1 cellular context compared by ENCODE assay signal in genomic region chr1:94417962-94418663, GRCh38.
TF ChIP-seq lines count a peak whose summit lies in the region.

Gene ABCD3 (plus strand): TSS chr1:94418389. CDS start chr1:94418479, 90 bp downstream.

TF ChIP-seq in HepG2, 621 proteins besides CTCF, POLR2A, EP300 and RAD21 (continued from another document and continues in another):
- TF ChIP-seq NR1H2 (CRISPR knock-in tag; IDR thresholded peaks at IDR 0.05; ENCODE audit: borderline replicate concordance, low read depth) (0 out of 2 replicates have a peak, but pooled peaks have one; percentile 60), ATM (IDR thresholded peaks at IDR 0.05; ENCODE audit: borderline replicate concordance) (no peak), KDM3A (CRISPR knock-in tag; IDR thresholded peaks at IDR 0.05; ENCODE audit: low read depth) (no peak), ZNF660 (CRISPR knock-in tag; IDR thresholded peaks at IDR 0.05; ENCODE audit: borderline replicate concordance, low read depth) (peak; percentile 39; the same call in 1 of the 2 replicates), EZH2 (conservative IDR thresholded peaks at IDR 0.05; ENCODE audit: low read depth, low read length) (no peak), ZNF326 (CRISPR knock-in tag; IDR thresholded peaks at IDR 0.05; ENCODE audit: borderline replicate concordance) (0 out of 2 replicates have a peak, but pooled peaks have one; percentile 19), FOXP1 (IDR thresholded peaks at IDR 0.05) (no peak), FOXP1 (CRISPR knock-in tag; IDR thresholded peaks at IDR 0.05) (peak; percentile 55), ZFY (CRISPR knock-in tag; IDR thresholded peaks at IDR 0.05) (peak; percentile 88), RFXAP (CRISPR knock-in tag; IDR thresholded peaks at IDR 0.05; ENCODE audit: borderline replicate concordance) (peak; percentile 1; the same call in 1 of the 2 replicates), BRCA1 (CRISPR knock-in tag; IDR thresholded peaks at IDR 0.05) (no peak), KLF6 (CRISPR knock-in tag; IDR thresholded peaks at IDR 0.05) (peak; percentile 84), ZFP62 (CRISPR knock-in tag; IDR thresholded peaks at IDR 0.05) (no peak), HOXD1 (CRISPR knock-in tag; IDR thresholded peaks at IDR 0.05) (no peak), DZIP1 (CRISPR knock-in tag; IDR thresholded peaks at IDR 0.05) (peak; percentile 94; the same call in 1 of the 2 replicates), CBFB (CRISPR knock-in tag; IDR thresholded peaks at IDR 0.05) (peak; percentile 67), SALL1 (CRISPR knock-in tag; IDR thresholded peaks at IDR 0.05) (peak; percentile 93), ZFP90 (CRISPR knock-in tag; IDR thresholded peaks at IDR 0.05; ENCODE audit: borderline replicate concordance) (no peak; the same call in none of the 2 replicates), ZNF552 (CRISPR knock-in tag; IDR thresholded peaks at IDR 0.05; ENCODE audit: borderline replicate concordance) (0 out of 2 replicates have a peak, but pooled peaks have one; percentile 59), RCOR2 (CRISPR knock-in tag; IDR thresholded peaks at IDR 0.05) (no peak), ATRX (CRISPR knock-in tag; IDR thresholded peaks at IDR 0.05; ENCODE audit: borderline replicate concordance) (no peak), CEBPB (IDR thresholded peaks at IDR 0.05; ENCODE audit: borderline replicate concordance, low read depth, low read length) (peak; percentile 90), CENPX (CRISPR knock-in tag; IDR thresholded peaks at IDR 0.05) (no peak), KDM5B (CRISPR knock-in tag; IDR thresholded peaks at IDR 0.05; ENCODE audit: borderline replicate concordance) (peak; percentile 88; the same call in 1 of the 2 replicates), ZNF335 (CRISPR knock-in tag; IDR thresholded peaks at IDR 0.05) (0 out of 2 replicates have a peak, but pooled peaks have one; percentile 24), YEATS2 (CRISPR knock-in tag; IDR thresholded peaks at IDR 0.05; ENCODE audit: borderline replicate concordance) (peak; percentile 79), ZNF34 (CRISPR knock-in tag; IDR thresholded peaks at IDR 0.05; ENCODE audit: borderline replicate concordance) (0 out of 2 replicates have a peak, but pooled peaks have one; percentile 22), ZNF281 (CRISPR knock-in tag; IDR thresholded peaks at IDR 0.05; ENCODE audit: borderline replicate concordance) (no peak), MTF2 (CRISPR knock-in tag; IDR thresholded peaks at IDR 0.05; ENCODE audit: borderline replicate concordance) (no peak), ZNF510 (CRISPR knock-in tag; IDR thresholded peaks at IDR 0.05; ENCODE audit: low read depth) (no peak), HOXA9 (CRISPR knock-in tag; IDR thresholded peaks at IDR 0.05; ENCODE audit: borderline replicate concordance) (peak; percentile 86), ZNF737 (CRISPR knock-in tag; IDR thresholded peaks at IDR 0.05; ENCODE audit: borderline replicate concordance) (no peak; the same call in 1 of the 2 replicates), ESRRA (CRISPR knock-in tag; IDR thresholded peaks at IDR 0.05; ENCODE audit: low read depth) (peak; percentile 27; the same call in 1 of the 2 replicates), SATB2 (CRISPR knock-in tag; IDR thresholded peaks at IDR 0.05) (0 out of 2 replicates have a peak, but pooled peaks have one; percentile 55), MBNL3 (CRISPR knock-in tag; conservative IDR thresholded peaks at IDR 0.05) (no peak), SMAD1 (CRISPR knock-in tag; IDR thresholded peaks at IDR 0.05; ENCODE audit: borderline replicate concordance, low read depth) (no peak), ZNF7 (CRISPR knock-in tag; IDR thresholded peaks at IDR 0.05) (no peak), TCF7L2 (IDR thresholded peaks at IDR 0.05; ENCODE audit: low read depth, low read length) (no peak), HMGXB4 (CRISPR knock-in tag; IDR thresholded peaks at IDR 0.05; ENCODE audit: borderline replicate concordance in 1 of 2, low read depth in 1 of 2) (peak; percentile 40 to 79; a peak in 3 of 4 replicates)
- TF ChIP-seq, protein P1, sequence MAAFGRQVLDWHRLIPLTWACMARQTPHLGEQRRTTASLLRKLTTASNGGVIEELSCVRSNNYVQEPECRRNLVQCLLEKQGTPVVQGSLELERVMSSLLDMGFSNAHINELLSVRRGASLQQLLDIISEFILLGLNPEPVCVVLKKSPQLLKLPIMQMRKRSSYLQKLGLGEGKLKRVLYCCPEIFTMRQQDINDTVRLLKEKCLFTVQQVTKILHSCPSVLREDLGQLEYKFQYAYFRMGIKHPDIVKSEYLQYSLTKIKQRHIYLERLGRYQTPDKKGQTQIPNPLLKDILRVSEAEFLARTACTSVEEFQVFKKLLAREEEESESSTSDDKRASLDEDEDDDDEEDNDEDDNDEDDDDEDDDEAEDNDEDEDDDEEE (CRISPR knock-in tag; IDR thresholded peaks at IDR 0.05) = peak; percentile 93
- TF ChIP-seq, protein P2, sequence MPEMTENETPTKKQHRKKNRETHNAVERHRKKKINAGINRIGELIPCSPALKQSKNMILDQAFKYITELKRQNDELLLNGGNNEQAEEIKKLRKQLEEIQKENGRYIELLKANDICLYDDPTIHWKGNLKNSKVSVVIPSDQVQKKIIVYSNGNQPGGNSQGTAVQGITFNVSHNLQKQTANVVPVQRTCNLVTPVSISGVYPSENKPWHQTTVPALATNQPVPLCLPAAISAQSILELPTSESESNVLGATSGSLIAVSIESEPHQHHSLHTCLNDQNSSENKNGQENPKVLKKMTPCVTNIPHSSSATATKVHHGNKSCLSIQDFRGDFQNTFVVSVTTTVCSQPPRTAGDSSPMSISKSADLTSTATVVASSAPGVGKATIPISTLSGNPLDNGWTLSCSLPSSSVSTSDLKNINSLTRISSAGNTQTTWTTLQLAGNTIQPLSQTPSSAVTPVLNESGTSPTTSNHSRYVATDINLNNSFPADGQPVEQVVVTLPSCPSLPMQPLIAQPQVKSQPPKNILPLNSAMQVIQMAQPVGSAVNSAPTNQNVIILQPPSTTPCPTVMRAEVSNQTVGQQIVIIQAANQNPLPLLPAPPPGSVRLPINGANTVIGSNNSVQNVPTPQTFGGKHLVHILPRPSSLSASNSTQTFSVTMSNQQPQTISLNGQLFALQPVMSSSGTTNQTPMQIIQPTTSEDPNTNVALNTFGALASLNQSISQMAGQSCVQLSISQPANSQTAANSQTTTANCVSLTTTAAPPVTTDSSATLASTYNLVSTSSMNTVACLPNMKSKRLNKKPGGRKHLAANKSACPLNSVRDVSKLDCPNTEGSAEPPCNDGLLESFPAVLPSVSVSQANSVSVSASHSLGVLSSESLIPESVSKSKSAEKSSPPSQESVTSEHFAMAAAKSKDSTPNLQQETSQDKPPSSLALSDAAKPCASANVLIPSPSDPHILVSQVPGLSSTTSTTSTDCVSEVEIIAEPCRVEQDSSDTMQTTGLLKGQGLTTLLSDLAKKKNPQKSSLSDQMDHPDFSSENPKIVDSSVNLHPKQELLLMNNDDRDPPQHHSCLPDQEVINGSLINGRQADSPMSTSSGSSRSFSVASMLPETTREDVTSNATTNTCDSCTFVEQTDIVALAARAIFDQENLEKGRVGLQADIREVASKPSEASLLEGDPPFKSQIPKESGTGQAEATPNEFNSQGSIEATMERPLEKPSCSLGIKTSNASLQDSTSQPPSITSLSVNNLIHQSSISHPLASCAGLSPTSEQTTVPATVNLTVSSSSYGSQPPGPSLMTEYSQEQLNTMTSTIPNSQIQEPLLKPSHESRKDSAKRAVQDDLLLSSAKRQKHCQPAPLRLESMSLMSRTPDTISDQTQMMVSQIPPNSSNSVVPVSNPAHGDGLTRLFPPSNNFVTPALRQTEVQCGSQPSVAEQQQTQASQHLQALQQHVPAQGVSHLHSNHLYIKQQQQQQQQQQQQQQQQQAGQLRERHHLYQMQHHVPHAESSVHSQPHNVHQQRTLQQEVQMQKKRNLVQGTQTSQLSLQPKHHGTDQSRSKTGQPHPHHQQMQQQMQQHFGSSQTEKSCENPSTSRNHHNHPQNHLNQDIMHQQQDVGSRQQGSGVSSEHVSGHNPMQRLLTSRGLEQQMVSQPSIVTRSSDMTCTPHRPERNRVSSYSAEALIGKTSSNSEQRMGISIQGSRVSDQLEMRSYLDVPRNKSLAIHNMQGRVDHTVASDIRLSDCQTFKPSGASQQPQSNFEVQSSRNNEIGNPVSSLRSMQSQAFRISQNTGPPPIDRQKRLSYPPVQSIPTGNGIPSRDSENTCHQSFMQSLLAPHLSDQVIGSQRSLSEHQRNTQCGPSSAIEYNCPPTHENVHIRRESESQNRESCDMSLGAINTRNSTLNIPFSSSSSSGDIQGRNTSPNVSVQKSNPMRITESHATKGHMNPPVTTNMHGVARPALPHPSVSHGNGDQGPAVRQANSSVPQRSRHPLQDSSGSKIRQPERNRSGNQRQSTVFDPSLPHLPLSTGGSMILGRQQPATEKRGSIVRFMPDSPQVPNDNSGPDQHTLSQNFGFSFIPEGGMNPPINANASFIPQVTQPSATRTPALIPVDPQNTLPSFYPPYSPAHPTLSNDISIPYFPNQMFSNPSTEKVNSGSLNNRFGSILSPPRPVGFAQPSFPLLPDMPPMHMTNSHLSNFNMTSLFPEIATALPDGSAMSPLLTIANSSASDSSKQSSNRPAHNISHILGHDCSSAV (CRISPR knock-in tag; IDR thresholded peaks at IDR 0.05; ENCODE audit: borderline replicate concordance) = no peak
- TF ChIP-seq, protein P3, sequence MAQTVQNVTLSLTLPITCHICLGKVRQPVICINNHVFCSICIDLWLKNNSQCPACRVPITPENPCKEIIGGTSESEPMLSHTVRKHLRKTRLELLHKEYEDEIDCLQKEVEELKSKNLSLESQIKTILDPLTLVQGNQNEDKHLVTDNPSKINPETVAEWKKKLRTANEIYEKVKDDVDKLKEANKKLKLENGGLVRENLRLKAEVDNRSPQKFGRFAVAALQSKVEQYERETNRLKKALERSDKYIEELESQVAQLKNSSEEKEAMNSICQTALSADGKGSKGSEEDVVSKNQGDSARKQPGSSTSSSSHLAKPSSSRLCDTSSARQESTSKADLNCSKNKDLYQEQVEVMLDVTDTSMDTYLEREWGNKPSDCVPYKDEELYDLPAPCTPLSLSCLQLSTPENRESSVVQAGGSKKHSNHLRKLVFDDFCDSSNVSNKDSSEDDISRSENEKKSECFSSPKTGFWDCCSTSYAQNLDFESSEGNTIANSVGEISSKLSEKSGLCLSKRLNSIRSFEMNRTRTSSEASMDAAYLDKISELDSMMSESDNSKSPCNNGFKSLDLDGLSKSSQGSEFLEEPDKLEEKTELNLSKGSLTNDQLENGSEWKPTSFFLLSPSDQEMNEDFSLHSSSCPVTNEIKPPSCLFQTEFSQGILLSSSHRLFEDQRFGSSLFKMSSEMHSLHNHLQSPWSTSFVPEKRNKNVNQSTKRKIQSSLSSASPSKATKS (CRISPR knock-in tag; IDR thresholded peaks at IDR 0.05) = peak; percentile 81; the same call in 1 of the 2 replicates
- TF ChIP-seq, protein P4, sequence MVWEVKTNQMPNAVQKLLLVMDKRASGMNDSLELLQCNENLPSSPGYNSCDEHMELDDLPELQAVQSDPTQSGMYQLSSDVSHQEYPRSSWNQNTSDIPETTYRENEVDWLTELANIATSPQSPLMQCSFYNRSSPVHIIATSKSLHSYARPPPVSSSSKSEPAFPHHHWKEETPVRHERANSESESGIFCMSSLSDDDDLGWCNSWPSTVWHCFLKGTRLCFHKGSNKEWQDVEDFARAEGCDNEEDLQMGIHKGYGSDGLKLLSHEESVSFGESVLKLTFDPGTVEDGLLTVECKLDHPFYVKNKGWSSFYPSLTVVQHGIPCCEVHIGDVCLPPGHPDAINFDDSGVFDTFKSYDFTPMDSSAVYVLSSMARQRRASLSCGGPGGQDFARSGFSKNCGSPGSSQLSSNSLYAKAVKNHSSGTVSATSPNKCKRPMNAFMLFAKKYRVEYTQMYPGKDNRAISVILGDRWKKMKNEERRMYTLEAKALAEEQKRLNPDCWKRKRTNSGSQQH (CRISPR knock-in tag; IDR thresholded peaks at IDR 0.05; ENCODE audit: low read depth) = peak; percentile 79; the same call in 1 of the 2 replicates
